18 cellular contexts compared by ENCODE assay signal in genomic region chrX:139724626-139725025, GRCh38. TPM values are rescaled to one million over a fixed set of nuclear protein-coding genes. Genes with fewer than 3 reads are reported as not detected.
DNase-seq lines count a peak whose midpoint lies in the region; ATAC-seq, FAIRE-seq and TF ChIP-seq lines count a peak whose summit lies in the region.
"Had no signal": no experiment of that assay in that cellular context is flagged by ENCODE, and none has a peak within 500 bp of the region (broad histone marks: within the 10 kb centered on the region; RNA-seq: fewer than 3 reads in every experiment).

No MANE protein-coding gene starts in this region.

- no peak overlapping the region for H3K9ac ChIP-seq in astrocyte (ENCODE audit: low read length)
- H3K9ac ChIP-seq: GM23248 had no signal

- no peak overlapping the region for H3K4me3 Mint-ChIP-seq in astrocyte (ENCODE audit: unreplicated experiment)
- H3K4me3 Mint-ChIP-seq: CD4-positive, CD25-positive, alpha-beta regulatory T cell; CD8-positive, alpha-beta memory T cell; HFFc6 had no signal

- H4K20me1 ChIP-seq in astrocyte (ENCODE audit: insufficient read depth, low read length) = no peaks in the 10 kb centered on the region

- H3K9me3 Mint-ChIP-seq in astrocyte (ENCODE audit: unreplicated experiment) = no peaks in the 10 kb centered on the region
- H3K9me3 Mint-ChIP-seq: CD8-positive, alpha-beta memory T cell; HFFc6 had no signal

- no peaks in the 10 kb centered on the region for H3K36me3 ChIP-seq in astrocyte (ENCODE audit: insufficient read depth, low read length)
- H3K36me3 ChIP-seq: BE2C had no signal

- H3K27me3 ChIP-seq in astrocyte (ENCODE audit: insufficient read depth, low read length) = no peaks in the 10 kb centered on the region
- H3K27me3 ChIP-seq: BE2C had no signal

- H3K4me1 Mint-ChIP-seq in astrocyte (ENCODE audit: low read depth, unreplicated experiment) = peaks cover 4% of the 10 kb centered on the region
- H3K4me1 Mint-ChIP-seq: CD4-positive, CD25-positive, alpha-beta regulatory T cell; CD8-positive, alpha-beta memory T cell had no signal

- no peak for TF ChIP-seq CTCF in astrocyte (IDR thresholded peaks at IDR 0.05; ENCODE audit: insufficient read depth, low read depth, low read length)

- no peak for ATAC-seq in GM21529 (IDR thresholded peaks at IDR 0.05; ENCODE audit: unreplicated experiment)
- ATAC-seq: HCT116 had no signal

- DNase-seq in EH (ENCODE audit: low read depth) (peak; percentile 13), astrocyte (ENCODE audit: low read depth) (peak; percentile 40), fibroblast of gingiva (ENCODE audit: low read depth) (peak; percentile 3), COLO829 (ENCODE audit: low spot score) (no peak)
- DNase-seq in NK-92 treated with Interleukin-12 subunit alpha and Interleukin-12 subunit beta, amount 100 ng/mL, for 24 hours (lab: John Stamatoyannopoulos, UW) = no peak
- DNase-seq: BE2C; C1 segment of cervical spinal cord; Caco-2; CD4-positive, CD25-positive, alpha-beta regulatory T cell; CD8-positive, alpha-beta memory T cell; GDM1; GM23248; HFFc6 had no signal

- H3K36me3 Mint-ChIP-seq in astrocyte (ENCODE audit: low read depth, unreplicated experiment) = no peaks in the 10 kb centered on the region

- H2AFZ ChIP-seq in astrocyte (ENCODE audit: low read depth, low read length) = no peak overlapping the region
- H2AFZ ChIP-seq: GM23248 had no signal

- no peak overlapping the region for H3K4me2 ChIP-seq in astrocyte (ENCODE audit: low read length)

- FAIRE-seq in astrocyte (lab: Jason Lieb, UNC) = peak; percentile 96
- FAIRE-seq: D721Med had no signal

- H3K4me1 ChIP-seq in astrocyte (ENCODE audit: insufficient read depth, low read length) = peaks cover 6% of the 10 kb centered on the region
- H3K4me1 ChIP-seq: BE2C had no signal

- H3K27me3 Mint-ChIP-seq in astrocyte (ENCODE audit: low read depth, unreplicated experiment) = no peaks in the 10 kb centered on the region
- H3K27me3 Mint-ChIP-seq: CD4-positive, CD25-positive, alpha-beta regulatory T cell had no signal

- H3K27ac Mint-ChIP-seq in astrocyte (ENCODE audit: unreplicated experiment) = no peak overlapping the region
- H3K27ac Mint-ChIP-seq: CD4-positive, CD25-positive, alpha-beta regulatory T cell; CD8-positive, alpha-beta memory T cell; HFFc6 had no signal

- H3K9me3 ChIP-seq in astrocyte (ENCODE audit: insufficient read depth, low read depth, low read length) = no peaks in the 10 kb centered on the region
- H3K9me3 ChIP-seq: BE2C, Caco-2 had no signal

- H3K79me2 ChIP-seq in astrocyte (ENCODE audit: insufficient read depth, low read length) = no peaks in the 10 kb centered on the region

- no peak overlapping the region for H3K4me3 ChIP-seq in astrocyte (ENCODE audit: insufficient read depth, low read depth, low read length)
- H3K4me3 ChIP-seq: GM23248 had no signal

- no peak overlapping the region for H3K27ac ChIP-seq in astrocyte (ENCODE audit: low read depth, low read length)
- H3K27ac ChIP-seq: GM23248, HL-60 had no signal

RNA-seq across cellular contexts. Expression of gene MCF2, which starts 16.7 kb away (rescaled TPM):
- 0.17 and 0.27 TPM in 2 replicates for total RNA-seq in astrocyte
- total RNA-seq: A172, Caco-2, GM23248 had no signal

Comparison
In these comparisons a context has a peak if more than half of its experiments do, and no peak if none do; other contexts are left out.
1. DNase-seq: peak in EH (single experiment), astrocyte (single experiment) and fibroblast of gingiva (single experiment); none in COLO829 (single experiment) and NK-92 treated with Interleukin-12 subunit alpha and Interleukin-12 subunit beta, amount 100 ng/mL, for 24 hours (single experiment).